ENCODE assay signal across 27 cellular contexts in genomic region chr17:4488989-4489595, GRCh38. TPM values are rescaled to one million over a fixed set of nuclear protein-coding genes. Genes with fewer than 3 reads are reported as not detected.
DNase-seq lines count a peak whose midpoint lies in the region; ATAC-seq and TF ChIP-seq lines count a peak whose summit lies in the region.
"Had no signal": no experiment of that assay in that cellular context is flagged by ENCODE, and none has a peak within 500 bp of the region (broad histone marks: within the 10 kb centered on the region; RNA-seq: fewer than 3 reads in every experiment).

No MANE protein-coding gene starts in this region.

- in situ Hi-C loops in brain microvascular endothelial cell (cut with HindIII; ENCODE audit: low pct_ligation_motif_present, low sequenced_read_pairs): no loop called here

- POLR2A ChIA-PET in activated CD4-positive, alpha-beta memory T cell treated with anti-CD3 and anti-CD28 coated beads, Interleukin-2, amount 10 ng/mL, durations not matched to agents 7 days and 5 days (lab: Charles Lee): no interaction called here

- DNase-seq in NCI-H1694 treated with DMSO at 0.1 percent for 48 hours (lab: John Stamatoyannopoulos, UW): peak; percentile 40
- DNase-seq in iPS-NIHi11 (ENCODE audit: low spot score): peak; percentile 54
- no peak for DNase-seq in omental fat pad (ENCODE audit: low spot score)
- DNase-seq in activated effector memory CD4-positive, alpha-beta T cell treated with Interleukin-2 at 50 U/mL for 16 hours: no peak
- no peak for DNase-seq in DMS79 treated with DMSO at 0.1 percent for 48 hours (lab: John Stamatoyannopoulos, UW)
- no peak for DNase-seq in brain microvascular endothelial cell
- DNase-seq in activated CD4-positive, alpha-beta memory T cell treated with anti-CD3 and anti-CD28 coated beads, Interleukin-2, amount 10 ng/mL, durations not matched to agents 7 days and 5 days: no peak
- DNase-seq: activated CD4-positive, alpha-beta T cell treated with anti-CD3 and anti-CD28 coated beads for 36 hours; activated CD8-positive, alpha-beta memory T cell treated with anti-CD3 and anti-CD28 coated beads for 24 hours; activated effector memory CD4-positive, alpha-beta T cell treated with anti-CD3 and anti-CD28 coated beads, Interleukin-2, amount 50 U/mL, for 16 hours; activated naive CD8-positive, alpha-beta T cell treated with anti-CD3 and anti-CD28 coated beads, Interleukin-2, amount 10 ng/mL, durations not matched to agents 7 days and 5 days; dorsolateral prefrontal cortex; naive B cell; NCI-H1436; NCI-H510A treated with DMSO at 0.1 percent for 48 hours; NK-92 treated with Interleukin-12 subunit alpha and Interleukin-12 subunit beta, amount 100 ng/mL, for 24 hours; PC-3; SHP77; stimulated activated naive CD8-positive, alpha-beta T cell treated with anti-CD3 and anti-CD28 coated beads, Interleukin-15, amount 100 ng/mL, for 72 hours; tibial artery had no signal

- TF ChIP-seq CTCF in omental fat pad (IDR thresholded peaks at IDR 0.05): no peak
- no peak for TF ChIP-seq CTCF in brain microvascular endothelial cell (IDR thresholded peaks at IDR 0.05; ENCODE audit: low read depth, low read length, missing control alignments)

- peak overlapping the region; percentile 85 for H3K4me2 ChIP-seq in BLaER1
- H3K4me2 ChIP-seq: A549, KMS-11 had no signal

- 0 out of 2 replicates have a peak overlapping the region, but pooled peaks have one; percentile 12 for H3K9ac ChIP-seq in BLaER1
- H3K9ac ChIP-seq: KMS-11 had no signal

- no peak overlapping the region for H3K27ac Mint-ChIP-seq in activated CD4-positive, alpha-beta memory T cell treated with anti-CD3 and anti-CD28 coated beads, Interleukin-2, amount 10 ng/mL, durations not matched to agents 7 days and 5 days
- H3K27ac Mint-ChIP-seq: activated CD4-positive, alpha-beta T cell treated with anti-CD3 and anti-CD28 coated beads for 36 hours; activated naive CD8-positive, alpha-beta T cell treated with anti-CD3 and anti-CD28 coated beads, Interleukin-2, amount 10 ng/mL, durations not matched to agents 7 days and 5 days; mesothelial cell of epicardium; stimulated activated naive CD8-positive, alpha-beta T cell treated with anti-CD3 and anti-CD28 coated beads, Interleukin-15, amount 100 ng/mL, for 72 hours; T-helper 2 cell treated with Interferon-gamma antibody and Interleukin-4, amounts not matched to agents 5 μg/mL and 100 μg/mL, for 36 hours had no signal

- H3K4me3 ChIP-seq in BLaER1 (no peak overlapping the region), brain microvascular endothelial cell (ENCODE audit: low read depth, low read length) (no peak overlapping the region)
- H3K4me3 ChIP-seq: A549, dorsolateral prefrontal cortex, skin epidermis, tibial artery had no signal

- no peaks in the 10 kb centered on the region for H3K9me3 Mint-ChIP-seq in activated CD4-positive, alpha-beta memory T cell treated with anti-CD3 and anti-CD28 coated beads, Interleukin-2, amount 10 ng/mL, durations not matched to agents 7 days and 5 days
- H3K9me3 Mint-ChIP-seq: activated naive CD8-positive, alpha-beta T cell treated with anti-CD3 and anti-CD28 coated beads, Interleukin-2, amount 10 ng/mL, durations not matched to agents 7 days and 5 days; mesothelial cell of epicardium; stimulated activated naive CD8-positive, alpha-beta T cell treated with anti-CD3 and anti-CD28 coated beads, Interleukin-15, amount 100 ng/mL, for 72 hours; T-helper 2 cell treated with Interferon-gamma antibody and Interleukin-4, amounts not matched to agents 5 μg/mL and 100 μg/mL, for 36 hours had no signal

- CTCF ChIA-PET in activated CD4-positive, alpha-beta memory T cell treated with anti-CD3 and anti-CD28 coated beads, Interleukin-2, amount 10 ng/mL, durations not matched to agents 7 days and 5 days (lab: Charles Lee): no interaction called here

- no peaks in the 10 kb centered on the region for H3K9me3 ChIP-seq in BLaER1
- H3K9me3 ChIP-seq: A549, tibial artery had no signal

- H3K4me3 Mint-ChIP-seq in activated CD4-positive, alpha-beta memory T cell treated with anti-CD3 and anti-CD28 coated beads, Interleukin-2, amount 10 ng/mL, durations not matched to agents 7 days and 5 days: no peak overlapping the region
- H3K4me3 Mint-ChIP-seq: activated CD4-positive, alpha-beta T cell treated with anti-CD3 and anti-CD28 coated beads for 36 hours; activated naive CD8-positive, alpha-beta T cell treated with anti-CD3 and anti-CD28 coated beads, Interleukin-2, amount 10 ng/mL, durations not matched to agents 7 days and 5 days; mesothelial cell of epicardium; naive B cell; stimulated activated naive CD8-positive, alpha-beta T cell treated with anti-CD3 and anti-CD28 coated beads, Interleukin-15, amount 100 ng/mL, for 72 hours; T-helper 2 cell treated with Interferon-gamma antibody and Interleukin-4, amounts not matched to agents 5 μg/mL and 100 μg/mL, for 36 hours had no signal

- peaks cover 5% of the 10 kb centered on the region for H3K36me3 Mint-ChIP-seq in activated CD4-positive, alpha-beta memory T cell treated with anti-CD3 and anti-CD28 coated beads, Interleukin-2, amount 10 ng/mL, durations not matched to agents 7 days and 5 days (ENCODE audit: low read depth)
- H3K36me3 Mint-ChIP-seq: mesothelial cell of epicardium, naive B cell had no signal

- H3K27ac ChIP-seq in BLaER1 (no peak overlapping the region), brain microvascular endothelial cell (no peak overlapping the region)
- H3K27ac ChIP-seq: A549, KMS-11, tibial artery had no signal

- H4K20me1 ChIP-seq in BLaER1: no peaks in the 10 kb centered on the region

- peak; percentile 54 for ATAC-seq in omental fat pad (ENCODE audit: low FRiP score)
- ATAC-seq: A549; activated CD4-positive, alpha-beta T cell treated with anti-CD3 and anti-CD28 coated beads for 36 hours; HCT116; PC-3; stimulated activated naive CD8-positive, alpha-beta T cell treated with anti-CD3 and anti-CD28 coated beads, Interleukin-15, amount 100 ng/mL, for 72 hours had no signal

- H3K36me3 ChIP-seq in BLaER1 (no peaks in the 10 kb centered on the region), brain microvascular endothelial cell (replicated peaks) (no peaks in the 10 kb centered on the region)
- H3K36me3 ChIP-seq: tibial artery had no signal

- peaks cover 70% of the 10 kb centered on the region for H3K4me1 ChIP-seq in BLaER1
- H3K4me1 ChIP-seq: tibial artery had no signal

- H3K4me1 Mint-ChIP-seq in activated CD4-positive, alpha-beta memory T cell treated with anti-CD3 and anti-CD28 coated beads, Interleukin-2, amount 10 ng/mL, durations not matched to agents 7 days and 5 days: peaks cover 35% of the 10 kb centered on the region

- H3K27me3 Mint-ChIP-seq in activated CD4-positive, alpha-beta memory T cell treated with anti-CD3 and anti-CD28 coated beads, Interleukin-2, amount 10 ng/mL, durations not matched to agents 7 days and 5 days: peaks cover 10% of the 10 kb centered on the region
- H3K27me3 Mint-ChIP-seq: activated CD4-positive, alpha-beta T cell treated with anti-CD3 and anti-CD28 coated beads for 36 hours; activated naive CD8-positive, alpha-beta T cell treated with anti-CD3 and anti-CD28 coated beads, Interleukin-2, amount 10 ng/mL, durations not matched to agents 7 days and 5 days; stimulated activated naive CD8-positive, alpha-beta T cell treated with anti-CD3 and anti-CD28 coated beads, Interleukin-15, amount 100 ng/mL, for 72 hours had no signal

- H3K27me3 ChIP-seq in BLaER1: no peaks in the 10 kb centered on the region
- no peaks in the 10 kb centered on the region for H3K27me3 ChIP-seq in brain microvascular endothelial cell (replicated peaks)
- H3K27me3 ChIP-seq: dorsolateral prefrontal cortex, tibial artery had no signal

RNA-seq across cellular contexts. Expression of gene SPNS2, which starts 9.6 kb away (rescaled TPM):
- total RNA-seq in omental fat pad: 10 to 100 TPM in 3 of 4 donors, 1 to 10 TPM in 1; 6.0 to 46.0 (median 22.6) TPM
- under 1 TPM; 0.15 to 0.60 TPM for total RNA-seq in activated CD4-positive, alpha-beta memory T cell treated with anti-CD3 and anti-CD28 coated beads, Interleukin-2, amount 10 ng/mL, durations not matched to agents 7 days and 5 days

RNA-seq across cellular contexts. Expression of gene SPNS3, which starts 55.4 kb away (rescaled TPM):
- 1 to 10 TPM in 1 of 4 donors, under 1 TPM in 1, not detected in 2; 0.47 to 1.0 TPM for total RNA-seq in omental fat pad
- 10 to 100 TPM; 14.1 to 14.2 TPM for total RNA-seq in activated CD4-positive, alpha-beta memory T cell treated with anti-CD3 and anti-CD28 coated beads, Interleukin-2, amount 10 ng/mL, durations not matched to agents 7 days and 5 days
- total RNA-seq: mesothelial cell of epicardium had no signal

Comparison
In these comparisons a context has a peak if more than half of its experiments do, and no peak if none do; other contexts are left out.
1. DNase-seq: peak in NCI-H1694 treated with DMSO at 0.1 percent for 48 hours (single experiment) and iPS-NIHi11 (single experiment); none in omental fat pad (single experiment), activated effector memory CD4-positive, alpha-beta T cell treated with Interleukin-2 at 50 U/mL for 16 hours (single experiment), DMS79 treated with DMSO at 0.1 percent for 48 hours (single experiment), brain microvascular endothelial cell (single experiment) and activated CD4-positive, alpha-beta memory T cell treated with anti-CD3 and anti-CD28 coated beads, Interleukin-2, amount 10 ng/mL, durations not matched to agents 7 days and 5 days (single experiment).
2. RNA of gene SPNS2, which starts 9.6 kb away (total RNA-seq): 6.0 to 46.0 TPM in omental fat pad; 0.15 to 0.60 TPM in activated CD4-positive, alpha-beta memory T cell treated with anti-CD3 and anti-CD28 coated beads, Interleukin-2, amount 10 ng/mL, durations not matched to agents 7 days and 5 days; every median in the first group is over 4 times any median in the second.
3. RNA of gene SPNS3, which starts 55.4 kb away (total RNA-seq): 14.1 to 14.2 TPM in activated CD4-positive, alpha-beta memory T cell treated with anti-CD3 and anti-CD28 coated beads, Interleukin-2, amount 10 ng/mL, durations not matched to agents 7 days and 5 days; 0.47 to 1.0 TPM in omental fat pad; every median in the first group is over 4 times any median in the second.